Comparison of ENCODE assay signal across 8 cellular contexts in genomic region chr22:44181033-44181911, GRCh38. TPM values are rescaled to one million over a fixed set of nuclear protein-coding genes. Genes with fewer than 3 reads are reported as not detected.
DNase-seq lines count a peak whose midpoint lies in the region; ATAC-seq and TF ChIP-seq lines count a peak whose summit lies in the region.

No MANE protein-coding gene starts in this region.

- H3K9me3 ChIP-seq in adrenal gland (replicated peaks in 1 of 3) (no peaks in the 10 kb centered on the region), neutrophil (no peaks in the 10 kb centered on the region), vagina (no peaks in the 10 kb centered on the region)

- no peak for TF ChIP-seq POLR2A in adrenal gland (IDR thresholded peaks at IDR 0.05)
- no peak for TF ChIP-seq POLR2A in vagina (IDR thresholded peaks at IDR 0.05)

- WGBS in adrenal gland, 4 donors = 63 to 79% (median 65%) methylated on average over 32 to 40 of the region's 40 CpGs

- intact Hi-C loops in adrenal gland (cut with DNase I) = no loop called here
- intact Hi-C loops in vagina (cut with DNase I) = no loop called here

- H3K27me3 ChIP-seq in adrenal gland = no peaks in the 10 kb centered on the region
- H3K27me3 ChIP-seq in neutrophil = no peaks in the 10 kb centered on the region
- no peaks in the 10 kb centered on the region for H3K27me3 ChIP-seq in vagina

- H3K4me3 ChIP-seq in adrenal gland (peak overlapping the region in 1 of 4 donors; percentile 36), neutrophil (ENCODE audit: low read depth in 1 of 2, low read length in 1 of 2) (peak overlapping the region; percentile 81 to 89), vagina (peak overlapping the region; percentile 24 to 34)

- TF ChIP-seq CTCF in adrenal gland (IDR thresholded peaks at IDR 0.05) (no peak), neutrophil (IDR thresholded peaks at IDR 0.05) (no peak), vagina (IDR thresholded peaks at IDR 0.05) (no peak)

- H3K36me3 ChIP-seq in adrenal gland (replicated peaks in 1 of 2) (no peaks in the 10 kb centered on the region), neutrophil (peaks cover 32% of the 10 kb centered on the region), vagina (no peaks in the 10 kb centered on the region)

- DNase-seq in GM19238 (ENCODE audit: insufficient read length, low spot score) = peak; percentile 56
- peak in 4 of 5 experiments; percentile 37 to 76 (median 56) for DNase-seq in T-helper 2 cell
- DNase-seq in adrenal gland = peak in 3 of 7 donors; percentile 28 to 32 (median 30)
- no peak for DNase-seq in vagina (ENCODE audit: extremely low spot score in 2 of 2)
- DNase-seq in DMS 273 (lab: John Stamatoyannopoulos, UW; ENCODE audit: unreplicated experiment) = no peak
- no peak for DNase-seq in NAMALWA (ENCODE audit: low spot score)

- peak overlapping the region in 3 of 5 donors; percentile 13 to 83 (median 65) for H3K27ac ChIP-seq in adrenal gland
- peak overlapping the region; percentile 98 for H3K27ac ChIP-seq in neutrophil
- H3K27ac ChIP-seq in vagina = peak overlapping the region; percentile 43

- ATAC-seq in GM19328 (IDR thresholded peaks at IDR 0.05; ENCODE audit: unreplicated experiment) = no peak

- H3K4me1 ChIP-seq in adrenal gland (replicated peaks in 1 of 2) (no peaks in the 10 kb centered on the region), neutrophil (ENCODE audit: control insufficient read depth in 1 of 2, insufficient read depth in 1 of 2, low read depth in 1 of 2, low read length in 1 of 2) (peaks cover 57 to 58% of the 10 kb centered on the region in 2 experiments), vagina (no peaks in the 10 kb centered on the region)

RNA-seq across cellular contexts. Expression of gene PARVG, which starts 0.5 kb away (rescaled TPM):
- total RNA-seq in adrenal gland (10 to 100 TPM in 6 of 8 donors, 1 to 10 TPM in 2; 8.8 to 48.6 (median 15.7) TPM), vagina (29.5 TPM)
- 10 to 100 TPM in 2 of 3 donors, 1 to 10 TPM in 1; 4.8 to 61.1 (median 14.3) TPM for polyA plus RNA-seq in adrenal gland

Comparison
In these comparisons a context has a peak if more than half of its experiments do, and no peak if none do; other contexts are left out.
1. DNase-seq: peak in GM19238 (single experiment) and T-helper 2 cell (4 of 5); none in vagina (0 of 2), DMS 273 (single experiment) and NAMALWA (single experiment).
2. H3K27ac ChIP-seq: peak in every context shown above with its lines; median percentile 98 in neutrophil; 65 in adrenal gland; 43 in vagina.